8 cellular contexts compared by ENCODE assay signal in the genomic region with DNA sequence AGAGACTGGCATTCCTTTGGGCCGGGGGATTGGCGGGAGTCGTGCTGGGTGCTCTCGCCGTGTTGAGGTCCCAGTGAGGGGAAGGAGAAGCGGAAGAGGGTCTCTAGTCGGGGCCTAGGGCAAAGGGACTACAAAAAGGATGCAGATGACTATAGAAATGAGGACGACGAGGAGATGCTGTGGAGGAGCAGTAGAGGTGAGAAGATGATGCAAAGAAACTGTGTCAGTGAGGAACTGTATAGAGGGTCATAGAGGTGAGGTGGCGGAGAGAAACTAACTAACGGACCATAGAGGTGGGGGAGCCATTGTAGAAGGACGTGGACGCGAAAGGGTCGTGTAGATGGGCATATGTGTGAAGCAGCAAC. TPM values are rescaled to one million over a fixed set of nuclear protein-coding genes. Genes with fewer than 3 reads are reported as not detected.
DNase-seq lines count a peak whose midpoint lies in the region; ATAC-seq, FAIRE-seq and TF ChIP-seq lines count a peak whose summit lies in the region.

No MANE protein-coding gene starts in this region.

- H3K79me2 ChIP-seq in HepG2 (ENCODE audit: insufficient read depth, low read length): peaks cover 50% of the 10 kb centered on the region

- H3K27ac ChIP-seq in HepG2 (ENCODE audit: extremely low read length, insufficient read depth, low read length) (peak overlapping the region; percentile 83), transverse colon (peak overlapping the region; percentile 77 to 90 (median 86))

- H2AFZ ChIP-seq in HepG2 (ENCODE audit: low read length): no peak overlapping the region

- peak in 1 of 2 donors; percentile 2 for ATAC-seq in activated naive CD4-positive, alpha-beta T cell treated with anti-CD3 and anti-CD28 coated beads, Interleukin-2, amount 50 U/mL, for 72 hours
- peak; percentile 1 for ATAC-seq in HepG2

- peak overlapping the region; percentile 97 for H3K4me2 ChIP-seq in HepG2 (ENCODE audit: low read depth, low read length)

- CTCF ChIA-PET in HepG2 (lab: Yijun Ruan, JAX; ENCODE audit: low intra/inter-chr PET ratio, low total read pairs): no interaction called here

- H3K4me3 Mint-ChIP-seq in activated T-cell treated with anti-CD3 and anti-CD28 coated beads, Interleukin-2, amount 50 U/mL, for 24 hours: peak overlapping the region; percentile 96

- FAIRE-seq in HepG2 (lab: Jason Lieb, UNC): no peak

- DNase-seq in activated T-cell treated with anti-CD3 and anti-CD28 coated beads, Interleukin-2, amount 50 U/mL, for 24 hours: no peak
- DNase-seq in activated T-cell treated with anti-CD3 and anti-CD28 coated beads, Interleukin-2, amount 50 U/mL, for 48 hours: no peak
- no peak for DNase-seq in activated naive CD4-positive, alpha-beta T cell treated with anti-CD3 and anti-CD28 coated beads, Interleukin-2, amount 50 U/mL, for 72 hours (ENCODE audit: low spot score in 2 of 2)
- DNase-seq in HepG2 (ENCODE audit: low spot score) (no peak), transverse colon (no peak), HuH-7.5 (ENCODE audit: low spot score) (no peak), globus pallidus (ENCODE audit: low spot score) (no peak), COLO829 (ENCODE audit: low spot score) (no peak)

- H3K27ac Mint-ChIP-seq in activated T-cell treated with anti-CD3 and anti-CD28 coated beads, Interleukin-2, amount 50 U/mL, for 24 hours: peak overlapping the region; percentile 96
- peak overlapping the region; percentile 87 to 96 for H3K27ac Mint-ChIP-seq in activated naive CD4-positive, alpha-beta T cell treated with anti-CD3 and anti-CD28 coated beads, Interleukin-2, amount 50 U/mL, for 72 hours

- H3K9me3 ChIP-seq in HepG2 (ENCODE audit: low read length): no peaks in the 10 kb centered on the region
- H3K9me3 ChIP-seq in transverse colon: no peaks in the 10 kb centered on the region

- H4K20me1 ChIP-seq in HepG2 (ENCODE audit: insufficient read depth, low read length): no peaks in the 10 kb centered on the region

- H3K9me3 Mint-ChIP-seq in activated T-cell treated with anti-CD3 and anti-CD28 coated beads, Interleukin-2, amount 50 U/mL, for 24 hours: no peaks in the 10 kb centered on the region
- H3K9me3 Mint-ChIP-seq in activated naive CD4-positive, alpha-beta T cell treated with anti-CD3 and anti-CD28 coated beads, Interleukin-2, amount 50 U/mL, for 72 hours: no peaks in the 10 kb centered on the region

- peaks cover 49% of the 10 kb centered on the region for H3K4me1 Mint-ChIP-seq in activated T-cell treated with anti-CD3 and anti-CD28 coated beads, Interleukin-2, amount 50 U/mL, for 24 hours (ENCODE audit: low read depth)

- H3K4me3 ChIP-seq in HepG2 (replicated peaks in 1 of 3; ENCODE audit: insufficient read depth in 1 of 3, low read depth in 2 of 3, low read length in 3 of 3) (peak overlapping the region; percentile 77 to 96 (median 91)), transverse colon (peak overlapping the region; percentile 63 to 92 (median 78))

- TF ChIP-seq RAD21 in HepG2 (CRISPR knock-in tag; IDR thresholded peaks at IDR 0.05): no peak

- peak overlapping the region; percentile 83 for H3K9ac ChIP-seq in HepG2 (ENCODE audit: insufficient read depth, low read depth, low read length)

- H3K27me3 ChIP-seq in HepG2 (ENCODE audit: control insufficient read depth in 1 of 2, insufficient read depth in 2 of 2, low read length in 2 of 2) (no peaks in the 10 kb centered on the region; a peak in 1 of 5 replicates), transverse colon (no peaks in the 10 kb centered on the region)

- intact Hi-C loops in HepG2 (cut with micrococcal nuclease; ENCODE audit: unreplicated experiment): loop anchor here (1.0 kb wide), 1 partner anchor 16 kb away; no protein-coding TSS in a partner anchor
- intact Hi-C loops in transverse colon (cut with DNase I; ENCODE audit: low total_unique reads): no loop called here

- TF ChIP-seq POLR2A in HepG2 (IDR thresholded peaks at IDR 0.05; ENCODE audit: insufficient read depth in 1 of 2, low read depth in 2 of 2, low read length in 2 of 2): no peak
- TF ChIP-seq POLR2A in transverse colon (IDR thresholded peaks at IDR 0.05): no peak

- TF ChIP-seq EP300 in HepG2 (IDR thresholded peaks at IDR 0.05; ENCODE audit: low read depth in 2 of 2, low read length in 2 of 2) (no peak), HepG2 (CRISPR knock-in tag; IDR thresholded peaks at IDR 0.05; ENCODE audit: borderline replicate concordance) (no peak), transverse colon (IDR thresholded peaks at IDR 0.05; ENCODE audit: low read depth) (no peak)

- POLR2A ChIA-PET in HepG2 (lab: Yijun Ruan, JAX): interaction anchor here (0.9 to 23.0 kb wide), 4 partner anchors 10 to 21 kb away, joined by 3 to 277 read pairs (median 28); a partner anchor contains a TSS

- TF ChIP-seq CTCF in HepG2 (CRISPR knock-in tag; IDR thresholded peaks at IDR 0.05) (no peak), transverse colon (IDR thresholded peaks at IDR 0.05) (no peak)

- H3K4me1 ChIP-seq in HepG2 (ENCODE audit: insufficient read depth, low read length): peaks cover 53% of the 10 kb centered on the region
- H3K4me1 ChIP-seq in transverse colon: peaks cover 17 to 27% (median 22%) of the 10 kb centered on the region in 4 donors

- in situ Hi-C loops in HepG2 (cut with HindIII; ENCODE audit: extremely low pct_ligation_motif_present, low pct_unique_long_range_greater_than_20kb): no loop called here
- in situ Hi-C loops in transverse colon (cut with MboI; ENCODE audit: low pct_ligation_motif_present in 1 of 4, low pct_unique_long_range_greater_than_20kb in 1 of 4, low sequenced_read_pairs in 3 of 4): no loop called here

- H3K36me3 Mint-ChIP-seq in activated T-cell treated with anti-CD3 and anti-CD28 coated beads, Interleukin-2, amount 50 U/mL, for 24 hours (ENCODE audit: low read depth): peaks cover 78% of the 10 kb centered on the region
- peaks cover 21 to 25% of the 10 kb centered on the region in 2 donors for H3K36me3 Mint-ChIP-seq in activated naive CD4-positive, alpha-beta T cell treated with anti-CD3 and anti-CD28 coated beads, Interleukin-2, amount 50 U/mL, for 72 hours

- no peaks in the 10 kb centered on the region for H3K27me3 Mint-ChIP-seq in activated T-cell treated with anti-CD3 and anti-CD28 coated beads, Interleukin-2, amount 50 U/mL, for 24 hours

- H3K36me3 ChIP-seq in HepG2 (replicated peaks in 1 of 2; ENCODE audit: control insufficient read depth in 1 of 2, insufficient read depth in 2 of 2, low read length in 2 of 2) (peaks cover 15 to 52% of the 10 kb centered on the region in 2 experiments), transverse colon (peaks cover 0 to 4% (median 1%) of the 10 kb centered on the region in 4 donors)

- under 1% methylated on average over 15 of the region's 15 CpGs for WGBS in HepG2 (ENCODE audit: low lambda C conversion rate)
- 0 to 2% methylated on average over 15 of the region's 15 CpGs for WGBS in transverse colon (ENCODE audit: low coverage in 1 of 2), 2 donors

- no TSS peak for BruUV-seq in HepG2 (replicated peaks; lab: Mats Ljungman, UMichigan)

RNA-seq across cellular contexts. Expression of a gene that starts 0.3 kb away (rescaled TPM):
- 10 to 100 TPM; 11.6 to 17.0 TPM for total RNA-seq in activated naive CD4-positive, alpha-beta T cell treated with anti-CD3 and anti-CD28 coated beads, Interleukin-2, amount 50 U/mL, for 72 hours
- 16.5 and 21.9 TPM in 2 replicates for total RNA-seq in HepG2 (2016; rRNA removed; fragmentation: Illumina TruSeq; extraction: Trizol)
- 3.7 and 4.5 TPM in 2 replicates for total RNA-seq in HepG2 (2016; cell fraction: cytosol; rRNA removed; fragmentation: Illumina TruSeq; extraction: Trizol; ENCODE audit: low read depth)
- 18.6 and 19.4 TPM in 2 replicates for total RNA-seq in HepG2 (2016; cell fraction: insoluble cytoplasmic fraction; rRNA removed; fragmentation: Illumina TruSeq; extraction: Trizol)
- total RNA-seq in HepG2 (2016; cell fraction: membrane; rRNA removed; fragmentation: Illumina TruSeq; extraction: Trizol): 11.4 and 11.5 TPM in 2 replicates
- 13.4 and 14.8 TPM in 2 replicates for total RNA-seq in HepG2 (2016; cell fraction: nucleus; rRNA removed; fragmentation: Illumina TruSeq; extraction: Trizol)
- polyA plus RNA-seq in HepG2 (2011; rRNA removed): 10.7 and 14.1 TPM in 2 replicates
- 10.2 and 12.5 TPM in 2 replicates for polyA plus RNA-seq in HepG2 (2011; cell fraction: cytosol; rRNA removed)
- 17.6 and 19.3 TPM in 2 replicates for polyA plus RNA-seq in HepG2 (2011; cell fraction: nucleus; rRNA removed)
- polyA plus RNA-seq in HepG2 (2012): 16.5 and 20.2 TPM in 2 replicates
- polyA plus RNA-seq in HepG2 (2016; cell fraction: cytosol; fragmentation: Illumina TruSeq; extraction: Trizol; ENCODE audit: low read depth): 2.6 and 3.0 TPM in 2 replicates
- 22.1 and 23.7 TPM in 2 replicates for polyA plus RNA-seq in HepG2 (2016; cell fraction: insoluble cytoplasmic fraction; fragmentation: Illumina TruSeq; extraction: Trizol; ENCODE audit: low read depth)
- 8.2 and 8.4 TPM in 2 replicates for polyA plus RNA-seq in HepG2 (2016; cell fraction: membrane; fragmentation: Illumina TruSeq; extraction: Trizol; ENCODE audit: low read depth)
- polyA plus RNA-seq in HepG2 (2016; cell fraction: nucleus; fragmentation: Illumina TruSeq; extraction: Trizol; ENCODE audit: insufficient read depth, low read depth): 39.8 and 46.5 TPM in 2 replicates
- polyA minus RNA-seq in HepG2 (2011; rRNA and poly(A)+ RNA removed; ENCODE audit: low replicate concordance): 12.7 and 32.5 TPM in 2 replicates
- polyA minus RNA-seq in HepG2 (2011; cell fraction: cytosol; rRNA and poly(A)+ RNA removed): 4.7 and 5.5 TPM in 2 replicates
- polyA minus RNA-seq in HepG2 (2011; cell fraction: nucleus; rRNA and poly(A)+ RNA removed): 14.2 and 14.9 TPM in 2 replicates
- 10 to 100 TPM in 1 of 4 donors, 1 to 10 TPM in 3; 1.1 to 12.7 (median 3.3) TPM for total RNA-seq in transverse colon

RNA-seq across cellular contexts. Expression of a gene that starts 0.4 kb away (rescaled TPM):
- 10 to 100 TPM; 42.4 to 53.3 TPM for total RNA-seq in activated naive CD4-positive, alpha-beta T cell treated with anti-CD3 and anti-CD28 coated beads, Interleukin-2, amount 50 U/mL, for 72 hours
- total RNA-seq in HepG2 (2016; rRNA removed; fragmentation: Illumina TruSeq; extraction: Trizol) (68.8 and 71.0 TPM in 2 replicates), transverse colon (100 to 1,000 TPM in 1 of 4 donors, 10 to 100 TPM in 3; 32.5 to 104 (median 77.1) TPM)
- total RNA-seq in HepG2 (2016; cell fraction: cytosol; rRNA removed; fragmentation: Illumina TruSeq; extraction: Trizol; ENCODE audit: low read depth): 32.4 and 32.8 TPM in 2 replicates
- 65.7 and 69.8 TPM in 2 replicates for total RNA-seq in HepG2 (2016; cell fraction: insoluble cytoplasmic fraction; rRNA removed; fragmentation: Illumina TruSeq; extraction: Trizol)
- total RNA-seq in HepG2 (2016; cell fraction: membrane; rRNA removed; fragmentation: Illumina TruSeq; extraction: Trizol): 46.1 and 51.6 TPM in 2 replicates
- total RNA-seq in HepG2 (2016; cell fraction: nucleus; rRNA removed; fragmentation: Illumina TruSeq; extraction: Trizol): 31.2 and 37.2 TPM in 2 replicates
- polyA plus RNA-seq in HepG2 (2011; rRNA removed): 73.7 and 79.1 TPM in 2 replicates
- polyA plus RNA-seq in HepG2 (2011; cell fraction: cytosol; rRNA removed): 71.0 and 107 TPM in 2 replicates
- polyA plus RNA-seq in HepG2 (2011; cell fraction: nucleus; rRNA removed): 91.9 and 106 TPM in 2 replicates
- 53.0 and 55.5 TPM in 2 replicates for polyA plus RNA-seq in HepG2 (2012)
- 35.2 and 41.6 TPM in 2 replicates for polyA plus RNA-seq in HepG2 (2016; cell fraction: cytosol; fragmentation: Illumina TruSeq; extraction: Trizol; ENCODE audit: low read depth)
- 87.4 and 92.0 TPM in 2 replicates for polyA plus RNA-seq in HepG2 (2016; cell fraction: insoluble cytoplasmic fraction; fragmentation: Illumina TruSeq; extraction: Trizol; ENCODE audit: low read depth)
- 50.3 and 58.0 TPM in 2 replicates for polyA plus RNA-seq in HepG2 (2016; cell fraction: membrane; fragmentation: Illumina TruSeq; extraction: Trizol; ENCODE audit: low read depth)
- 72.1 and 80.1 TPM in 2 replicates for polyA plus RNA-seq in HepG2 (2016; cell fraction: nucleus; fragmentation: Illumina TruSeq; extraction: Trizol; ENCODE audit: insufficient read depth, low read depth)
- polyA minus RNA-seq in HepG2 (2011; rRNA and poly(A)+ RNA removed; ENCODE audit: low replicate concordance): 42.1 and 55.4 TPM in 2 replicates
- 21.1 and 28.5 TPM in 2 replicates for polyA minus RNA-seq in HepG2 (2011; cell fraction: cytosol; rRNA and poly(A)+ RNA removed)
- 14.3 and 15.8 TPM in 2 replicates for polyA minus RNA-seq in HepG2 (2011; cell fraction: nucleus; rRNA and poly(A)+ RNA removed)

RNA-seq across cellular contexts. Expression of a gene that starts 11.9 kb away (rescaled TPM):
- 10 to 100 TPM in 1 of 2 donors, 1 to 10 TPM in 1; 6.8 to 19.2 TPM for total RNA-seq in activated naive CD4-positive, alpha-beta T cell treated with anti-CD3 and anti-CD28 coated beads, Interleukin-2, amount 50 U/mL, for 72 hours
- 60.7 and 65.6 TPM in 2 replicates for total RNA-seq in HepG2 (2016; rRNA removed; fragmentation: Illumina TruSeq; extraction: Trizol)
- 18.8 and 19.1 TPM in 2 replicates for total RNA-seq in HepG2 (2016; cell fraction: cytosol; rRNA removed; fragmentation: Illumina TruSeq; extraction: Trizol; ENCODE audit: low read depth)
- 46.9 and 70.8 TPM in 2 replicates for total RNA-seq in HepG2 (2016; cell fraction: insoluble cytoplasmic fraction; rRNA removed; fragmentation: Illumina TruSeq; extraction: Trizol)
- total RNA-seq in HepG2 (2016; cell fraction: membrane; rRNA removed; fragmentation: Illumina TruSeq; extraction: Trizol): 50.4 and 56.7 TPM in 2 replicates
- total RNA-seq in HepG2 (2016; cell fraction: nucleus; rRNA removed; fragmentation: Illumina TruSeq; extraction: Trizol): 40.4 and 47.3 TPM in 2 replicates
- 43.6 and 59.7 TPM in 2 replicates for polyA plus RNA-seq in HepG2 (2011; rRNA removed)
- polyA plus RNA-seq in HepG2 (2011; cell fraction: cytosol; rRNA removed): 25.3 and 50.1 TPM in 2 replicates
- 161 and 196 TPM in 2 replicates for polyA plus RNA-seq in HepG2 (2011; cell fraction: nucleus; rRNA removed)
- 24.4 and 29.3 TPM in 2 replicates for polyA plus RNA-seq in HepG2 (2012)
- 14.3 and 15.4 TPM in 2 replicates for polyA plus RNA-seq in HepG2 (2016; cell fraction: cytosol; fragmentation: Illumina TruSeq; extraction: Trizol; ENCODE audit: low read depth)
- 44.9 and 56.6 TPM in 2 replicates for polyA plus RNA-seq in HepG2 (2016; cell fraction: insoluble cytoplasmic fraction; fragmentation: Illumina TruSeq; extraction: Trizol; ENCODE audit: low read depth)
- 34.1 and 38.8 TPM in 2 replicates for polyA plus RNA-seq in HepG2 (2016; cell fraction: membrane; fragmentation: Illumina TruSeq; extraction: Trizol; ENCODE audit: low read depth)
- 112 and 124 TPM in 2 replicates for polyA plus RNA-seq in HepG2 (2016; cell fraction: nucleus; fragmentation: Illumina TruSeq; extraction: Trizol; ENCODE audit: insufficient read depth, low read depth)
- 19.0 and 76.7 TPM in 2 replicates for polyA minus RNA-seq in HepG2 (2011; rRNA and poly(A)+ RNA removed; ENCODE audit: low replicate concordance)
- polyA minus RNA-seq in HepG2 (2011; cell fraction: cytosol; rRNA and poly(A)+ RNA removed): 27.9 and 32.8 TPM in 2 replicates
- 19.3 and 19.8 TPM in 2 replicates for polyA minus RNA-seq in HepG2 (2011; cell fraction: nucleus; rRNA and poly(A)+ RNA removed)
- 10 to 100 TPM; 41.8 to 86.8 (median 56.6) TPM for total RNA-seq in transverse colon

RNA-seq across cellular contexts. Expression of a gene that starts 18.4 kb away (rescaled TPM):
- 1 to 10 TPM in 1 of 2 donors, under 1 TPM in 1; 0.39 to 3.2 TPM for total RNA-seq in activated naive CD4-positive, alpha-beta T cell treated with anti-CD3 and anti-CD28 coated beads, Interleukin-2, amount 50 U/mL, for 72 hours
- total RNA-seq in HepG2 (2016; rRNA removed; fragmentation: Illumina TruSeq; extraction: Trizol) (42.9 and 46.2 TPM in 2 replicates), transverse colon (100 to 1,000 TPM in 3 of 4 donors, 10 to 100 TPM in 1; 94.0 to 221 (median 121) TPM)
- total RNA-seq in HepG2 (2016; cell fraction: cytosol; rRNA removed; fragmentation: Illumina TruSeq; extraction: Trizol; ENCODE audit: low read depth): 16.2 and 18.7 TPM in 2 replicates
- total RNA-seq in HepG2 (2016; cell fraction: insoluble cytoplasmic fraction; rRNA removed; fragmentation: Illumina TruSeq; extraction: Trizol): 33.8 and 43.7 TPM in 2 replicates
- total RNA-seq in HepG2 (2016; cell fraction: membrane; rRNA removed; fragmentation: Illumina TruSeq; extraction: Trizol): 46.0 and 52.4 TPM in 2 replicates
- 54.5 and 68.3 TPM in 2 replicates for total RNA-seq in HepG2 (2016; cell fraction: nucleus; rRNA removed; fragmentation: Illumina TruSeq; extraction: Trizol)
- polyA plus RNA-seq in HepG2 (2011; rRNA removed): 207 and 236 TPM in 2 replicates
- polyA plus RNA-seq in HepG2 (2011; cell fraction: cytosol; rRNA removed): 169 and 172 TPM in 2 replicates
- polyA plus RNA-seq in HepG2 (2011; cell fraction: nucleus; rRNA removed): 405 and 408 TPM in 2 replicates
- polyA plus RNA-seq in HepG2 (2012): 154 and 177 TPM in 2 replicates
- polyA plus RNA-seq in HepG2 (2016; cell fraction: cytosol; fragmentation: Illumina TruSeq; extraction: Trizol; ENCODE audit: low read depth): 29.3 and 33.1 TPM in 2 replicates
- 87.9 and 114 TPM in 2 replicates for polyA plus RNA-seq in HepG2 (2016; cell fraction: insoluble cytoplasmic fraction; fragmentation: Illumina TruSeq; extraction: Trizol; ENCODE audit: low read depth)
- polyA plus RNA-seq in HepG2 (2016; cell fraction: membrane; fragmentation: Illumina TruSeq; extraction: Trizol; ENCODE audit: low read depth): 97.4 TPM in 2 replicates
- polyA plus RNA-seq in HepG2 (2016; cell fraction: nucleus; fragmentation: Illumina TruSeq; extraction: Trizol; ENCODE audit: insufficient read depth, low read depth): 269 and 299 TPM in 2 replicates
- polyA minus RNA-seq in HepG2 (2011; rRNA and poly(A)+ RNA removed; ENCODE audit: low replicate concordance): 0.84 and 364 TPM in 2 replicates
- polyA minus RNA-seq in HepG2 (2011; cell fraction: cytosol; rRNA and poly(A)+ RNA removed): 105 and 111 TPM in 2 replicates
- polyA minus RNA-seq in HepG2 (2011; cell fraction: nucleus; rRNA and poly(A)+ RNA removed): 100 and 101 TPM in 2 replicates

RNA-seq across cellular contexts. Expression of a gene that starts 43.3 kb away (rescaled TPM):
- total RNA-seq in activated naive CD4-positive, alpha-beta T cell treated with anti-CD3 and anti-CD28 coated beads, Interleukin-2, amount 50 U/mL, for 72 hours: 1 to 10 TPM in 1 of 2 donors, under 1 TPM in 1; 0.80 to 1.3 TPM
- total RNA-seq in HepG2 (2016; rRNA removed; fragmentation: Illumina TruSeq; extraction: Trizol) (0.60 and 0.73 TPM in 2 replicates), transverse colon (1 to 10 TPM in 1 of 4 donors, under 1 TPM in 2, not detected in 1; 0.27 to 2.0 (median 0.64) TPM)
- 0.51 and 0.62 TPM in 2 replicates for total RNA-seq in HepG2 (2016; cell fraction: cytosol; rRNA removed; fragmentation: Illumina TruSeq; extraction: Trizol; ENCODE audit: low read depth)
- total RNA-seq in HepG2 (2016; cell fraction: insoluble cytoplasmic fraction; rRNA removed; fragmentation: Illumina TruSeq; extraction: Trizol): 0.42 and 1.1 TPM in 2 replicates
- total RNA-seq in HepG2 (2016; cell fraction: membrane; rRNA removed; fragmentation: Illumina TruSeq; extraction: Trizol): 0.40 and 0.65 TPM in 2 replicates
- 1.1 and 1.3 TPM in 2 replicates for total RNA-seq in HepG2 (2016; cell fraction: nucleus; rRNA removed; fragmentation: Illumina TruSeq; extraction: Trizol)
- polyA plus RNA-seq in HepG2 (2011; rRNA removed): 0.58 and 0.78 TPM in 2 replicates
- 0.42 TPM in 2 replicates for polyA plus RNA-seq in HepG2 (2011; cell fraction: cytosol; rRNA removed)
- polyA plus RNA-seq in HepG2 (2011; cell fraction: nucleus; rRNA removed): 3.9 and 4.2 TPM in 2 replicates
- polyA plus RNA-seq in HepG2 (2012): 1.4 and 1.9 TPM in 2 replicates
- 0.14 and 0.16 TPM in 2 replicates for polyA plus RNA-seq in HepG2 (2016; cell fraction: cytosol; fragmentation: Illumina TruSeq; extraction: Trizol; ENCODE audit: low read depth)
- 0.49 and 0.68 TPM in 2 replicates for polyA plus RNA-seq in HepG2 (2016; cell fraction: insoluble cytoplasmic fraction; fragmentation: Illumina TruSeq; extraction: Trizol; ENCODE audit: low read depth)
- polyA plus RNA-seq in HepG2 (2016; cell fraction: membrane; fragmentation: Illumina TruSeq; extraction: Trizol; ENCODE audit: low read depth): 0.29 and 0.30 TPM in 2 replicates
- polyA plus RNA-seq in HepG2 (2016; cell fraction: nucleus; fragmentation: Illumina TruSeq; extraction: Trizol; ENCODE audit: insufficient read depth, low read depth): 1.2 and 1.4 TPM in 2 replicates
- polyA minus RNA-seq in HepG2 (2011; rRNA and poly(A)+ RNA removed; ENCODE audit: low replicate concordance): 1.4 and 3.3 TPM in 2 replicates
- 0.49 TPM in 1 of 2 replicates, not detected in the other for polyA minus RNA-seq in HepG2 (2011; cell fraction: cytosol; rRNA and poly(A)+ RNA removed)
- polyA minus RNA-seq in HepG2 (2011; cell fraction: nucleus; rRNA and poly(A)+ RNA removed): 1.2 and 1.3 TPM in 2 replicates
